In the genomic region with DNA sequence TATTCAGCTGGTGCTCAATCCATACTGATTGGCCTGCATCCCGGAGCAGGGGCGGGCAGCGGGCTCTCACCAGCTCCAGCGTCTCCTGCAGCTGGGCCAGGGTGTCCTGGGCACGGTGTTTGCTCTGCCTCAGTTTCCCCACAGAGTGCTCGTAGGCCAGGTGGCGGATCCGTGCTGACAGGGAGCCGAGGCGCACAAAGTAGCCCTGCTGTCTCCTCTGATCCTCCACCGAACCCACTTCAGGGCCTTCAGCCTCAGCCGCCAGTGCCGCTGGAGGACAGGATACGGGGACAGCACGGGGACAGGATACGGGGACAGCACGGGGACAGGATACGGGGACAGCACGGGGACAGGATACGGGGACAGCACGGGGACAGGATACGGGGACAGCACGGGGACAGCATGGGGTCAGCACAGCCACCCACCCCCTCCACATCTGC, we compare ENCODE assay signal across 14 cellular contexts. TPM values are rescaled to one million over a fixed set of nuclear protein-coding genes. Genes with fewer than 3 reads are reported as not detected.
DNase-seq lines count a peak whose midpoint lies in the region; ATAC-seq, FAIRE-seq and TF ChIP-seq lines count a peak whose summit lies in the region.
"Had no signal": no experiment of that assay in that cellular context is flagged by ENCODE, and none has a peak within 500 bp of the region (broad histone marks: within the 10 kb centered on the region; RNA-seq: fewer than 3 reads in every experiment).

No MANE protein-coding gene starts in this region.

- no peak overlapping the region for H3K4me2 ChIP-seq in K562 (ENCODE audit: insufficient read depth, low read length)
- H3K4me2 ChIP-seq: A549; BLaER1 treated with 17β-estradiol and CSF1 and Interleukin-3, amounts not matched to agents 10 nM and 100 nM; GM23338 had no signal

- no peak for TF ChIP-seq RAD21 in K562 (CRISPR knock-in tag; conservative IDR thresholded peaks at IDR 0.05 in 1 of 2, IDR thresholded peaks at IDR 0.05 in 1 of 2)

- H3K27me3 ChIP-seq in K562 (ENCODE audit: control insufficient read depth in 2 of 2, insufficient read depth in 2 of 2, low read length in 2 of 2): no peaks in the 10 kb centered on the region; a peak in 1 of 5 replicates
- no peaks in the 10 kb centered on the region for H3K27me3 ChIP-seq in right lobe of liver
- H3K27me3 ChIP-seq: BE2C; BLaER1 treated with 17β-estradiol and CSF1 and Interleukin-3, amounts not matched to agents 10 nM and 100 nM had no signal

- DNase-seq in GM10266 (ENCODE audit: extremely low spot score) (no peak), K562 (ENCODE audit: extremely low read depth in 1 of 4, low spot score in 3 of 4) (no peak), right lobe of liver (peak in 1 of 3 donors; percentile 33), NCI-H524 (lab: John Stamatoyannopoulos, UW) (no peak), RCC 7860 (ENCODE audit: low spot score) (no peak)
- DNase-seq: DMS 273 treated with DMSO at 0.1 percent for 48 hours, DMS79 had no signal

- H3K9ac ChIP-seq in K562 (ENCODE audit: insufficient read depth in 1 of 2, low read depth in 2 of 2, low read length in 2 of 2): peak overlapping the region in 1 of 2 experiments; percentile 55; a peak in 2 of 4 replicates
- H3K9ac ChIP-seq: BLaER1 treated with 17β-estradiol and CSF1 and Interleukin-3, amounts not matched to agents 10 nM and 100 nM had no signal

- TF ChIP-seq EP300 in K562 (IDR thresholded peaks at IDR 0.05; ENCODE audit: low read length): no peak

- CTCF ChIA-PET in K562 (lab: Yijun Ruan, JAX; ENCODE audit: low intra/inter-chr PET ratio): interaction anchor here (0.7 to 1.4 kb wide), 2 partner anchors 257 to 259 kb away, joined by 5 to 12 read pairs; no protein-coding TSS in a partner anchor

- ATAC-seq in K562: no peak
- peak in 3 of 4 donors; percentile 3 to 43 (median 19) for ATAC-seq in right lobe of liver

- no peak overlapping the region for H3K27ac ChIP-seq in K562 (ENCODE audit: extremely low read depth, low read depth, low read length)
- H3K27ac ChIP-seq in right lobe of liver: no peak overlapping the region
- H3K27ac ChIP-seq: A549; BLaER1 treated with 17β-estradiol and CSF1 and Interleukin-3, amounts not matched to agents 10 nM and 100 nM had no signal

- 39% methylated on average over 23 of the region's 23 CpGs for WGBS in K562 (ENCODE audit: insufficient coverage, low coverage, missing lambda C conversion rate)
- 68% methylated on average over 12 of the region's 23 CpGs for WGBS in right lobe of liver (ENCODE audit: insufficient coverage, low coverage, low lambda C conversion rate, missing lambda C conversion rate)

- in situ Hi-C loops in K562 (cut with MboI): no loop called here

- H2AFZ ChIP-seq in K562 (ENCODE audit: low read depth, low read length): no peak overlapping the region
- H2AFZ ChIP-seq: GM23338 had no signal

- BruUV-seq in K562 (replicated peaks; lab: Mats Ljungman, UMichigan): no TSS peak

- no peaks in the 10 kb centered on the region for H3K79me2 ChIP-seq in K562 (ENCODE audit: control insufficient read depth, insufficient read depth, low read length)

- 0 out of 2 replicates have a peak, but pooled peaks cover 3% of the 10 kb centered on the region for H4K20me1 ChIP-seq in K562 (replicated peaks; ENCODE audit: control insufficient read depth, insufficient read depth, low read length)
- H4K20me1 ChIP-seq: BLaER1 treated with 17β-estradiol and CSF1 and Interleukin-3, amounts not matched to agents 10 nM and 100 nM had no signal

- intact Hi-C loops in K562 (cut with micrococcal nuclease) (loop anchor here (1.0 kb wide), 1 partner anchor 258 kb away; no protein-coding TSS in a partner anchor), right lobe of liver (cut with DNase I) (no loop called here)

- H3K36me3 ChIP-seq in K562 (ENCODE audit: control insufficient read depth, insufficient read depth, low read length) (no peaks in the 10 kb centered on the region), right lobe of liver (peaks cover 0 to 10% (median 1%) of the 10 kb centered on the region in 4 donors)
- H3K36me3 ChIP-seq: BE2C; BLaER1 treated with 17β-estradiol and CSF1 and Interleukin-3, amounts not matched to agents 10 nM and 100 nM had no signal

- FAIRE-seq in K562 (lab: Jason Lieb, UNC) (no peak), RCC 7860 (lab: Jason Lieb, UNC) (no peak)
- FAIRE-seq: A549, D721Med had no signal

- H3K9me3 ChIP-seq in K562 (replicated peaks; ENCODE audit: control insufficient read depth, insufficient read depth, low read depth, low read length): no peaks in the 10 kb centered on the region
- no peaks in the 10 kb centered on the region for H3K9me3 ChIP-seq in right lobe of liver
- H3K9me3 ChIP-seq: A549; BE2C; BLaER1 treated with 17β-estradiol and CSF1 and Interleukin-3, amounts not matched to agents 10 nM and 100 nM had no signal

- no peak for TF ChIP-seq POLR2A in K562 (conservative IDR thresholded peaks at IDR 0.05)
- no peak for TF ChIP-seq POLR2A in right lobe of liver (IDR thresholded peaks at IDR 0.05)

- POLR2A ChIA-PET in K562 (lab: Yijun Ruan, JAX): interaction anchor here (0.5 to 1.0 kb wide), 6 partner anchors 9 to 275 kb away, joined by 3 to 5 read pairs (median 3); partner anchors contain the start of gene FEM1A

- TF ChIP-seq CTCF in GM10266 (IDR thresholded peaks at IDR 0.05; ENCODE audit: control insufficient read depth, insufficient read depth, low read depth, missing control alignments) (peak; percentile 17), K562 (IDR thresholded peaks at IDR 0.05 in 2 of 3, conservative IDR thresholded peaks at IDR 0.05 in 1 of 3; ENCODE audit: insufficient read depth in 2 of 3, low read depth in 1 of 3, low read length in 3 of 3) (no peak), right lobe of liver (IDR thresholded peaks at IDR 0.05) (no peak)

- H3K9me1 ChIP-seq in K562 (ENCODE audit: control insufficient read depth, insufficient read depth, low read length): no peaks in the 10 kb centered on the region

- peaks cover 0 to 40% of the 10 kb centered on the region in 2 experiments; a peak in 4 of 5 replicates for H3K4me1 ChIP-seq in K562 (replicated peaks in 1 of 2; ENCODE audit: control insufficient read depth in 2 of 2, insufficient read depth in 2 of 2, low read length in 2 of 2)
- peaks cover 0 to 34% (median 17%) of the 10 kb centered on the region in 4 donors for H3K4me1 ChIP-seq in right lobe of liver
- H3K4me1 ChIP-seq: BE2C had no signal

- H3K4me3 ChIP-seq in K562: no peak overlapping the region
- no peak overlapping the region for H3K4me3 ChIP-seq in right lobe of liver
- H3K4me3 ChIP-seq: A549; BLaER1 treated with 17β-estradiol and CSF1 and Interleukin-3, amounts not matched to agents 10 nM and 100 nM; GM23338 had no signal

RNA-seq across cellular contexts. Expression of gene PLIN4, which starts 7.3 kb away (rescaled TPM):
- 1.0 and 3.0 TPM in 2 replicates for total RNA-seq in K562 (2011; cell fraction: chromatin; rRNA removed; ENCODE audit: low replicate concordance)
- total RNA-seq in K562 (2011; cell fraction: nucleolus; rRNA removed): 0.92 and 1.2 TPM in 2 replicates
- 0.53 and 0.81 TPM in 2 replicates for total RNA-seq in K562 (2011; cell fraction: nucleoplasm; rRNA removed)
- total RNA-seq in K562 (2014; rRNA removed) (0.08 and 0.14 TPM in 2 replicates), K562 (2014; rRNA removed; fragmentation: Illumina TruSeq; extraction: Trizol) (0.04 TPM in 1 of 2 replicates, not detected in the other), K562 (2015; rRNA removed; fragmentation: Illumina TruSeq; extraction: Trizol) (0.04 TPM in 1 of 2 replicates, not detected in the other), K562 (2021) (0.09 TPM in 2 replicates), right lobe of liver (10 to 100 TPM; 28.4 to 51.2 (median 39.3) TPM)
- polyA plus RNA-seq in K562 (2011; rRNA removed) (0.06 and 0.12 TPM in 2 replicates), K562 (2014; fragmentation: Illumina TruSeq; extraction: Trizol) (0.04 and 0.08 TPM in 2 replicates), K562 (2014; fragmentation: Nextera tagmentation; extraction: Ambion mirVana) (not detected), K562 (2014; rRNA removed) (0.07 and 0.16 TPM in 2 replicates)
- 0.06 and 0.15 TPM in 2 replicates for polyA plus RNA-seq in K562 (2011; cell fraction: cytosol; rRNA removed)
- 0.41 and 0.92 TPM in 2 replicates for polyA plus RNA-seq in K562 (2011; cell fraction: nucleus; rRNA removed)
- 0.10 and 0.17 TPM in 2 replicates for polyA plus RNA-seq in K562 (2012)
- 0.07 TPM in 1 of 2 replicates, not detected in the other for polyA minus RNA-seq in K562 (2011; rRNA and poly(A)+ RNA removed)
- not detected in 2 replicates for polyA minus RNA-seq in K562 (2011; cell fraction: cytosol; rRNA and poly(A)+ RNA removed)
- polyA minus RNA-seq in K562 (2011; cell fraction: nucleus; rRNA and poly(A)+ RNA removed): 0.11 and 0.13 TPM in 2 replicates
- total RNA-seq: CD4-positive, alpha-beta T cell had no signal

RNA-seq across cellular contexts. Expression of gene PLIN5, which starts 9.4 kb away (rescaled TPM):
- 8.0 and 24.6 TPM in 2 replicates for total RNA-seq in K562 (2011; cell fraction: chromatin; rRNA removed; ENCODE audit: low replicate concordance)
- total RNA-seq in K562 (2011; cell fraction: nucleolus; rRNA removed): 11.3 and 12.8 TPM in 2 replicates
- total RNA-seq in K562 (2011; cell fraction: nucleoplasm; rRNA removed): 10.8 and 12.9 TPM in 2 replicates
- 0.50 and 0.86 TPM in 2 replicates for total RNA-seq in K562 (2014; rRNA removed)
- 0.15 and 0.26 TPM in 2 replicates for total RNA-seq in K562 (2014; rRNA removed; fragmentation: Illumina TruSeq; extraction: Trizol)
- total RNA-seq in K562 (2015; rRNA removed; fragmentation: Illumina TruSeq; extraction: Trizol): 0.07 TPM in 1 of 2 replicates, not detected in the other
- total RNA-seq in K562 (2021): 1.3 TPM in 2 replicates
- 1.3 and 1.6 TPM in 2 replicates for polyA plus RNA-seq in K562 (2011; rRNA removed)
- polyA plus RNA-seq in K562 (2011; cell fraction: cytosol; rRNA removed): 1.0 and 1.3 TPM in 2 replicates
- 3.6 and 9.2 TPM in 2 replicates for polyA plus RNA-seq in K562 (2011; cell fraction: nucleus; rRNA removed)
- polyA plus RNA-seq in K562 (2012): 0.50 and 0.51 TPM in 2 replicates
- 0.54 and 0.62 TPM in 2 replicates for polyA plus RNA-seq in K562 (2014; fragmentation: Illumina TruSeq; extraction: Trizol)
- under 1 TPM; 0.04 TPM for polyA plus RNA-seq in K562 (2014; fragmentation: Nextera tagmentation; extraction: Ambion mirVana)
- polyA plus RNA-seq in K562 (2014; rRNA removed): 0.85 and 0.94 TPM in 2 replicates
- polyA minus RNA-seq in K562 (2011; rRNA and poly(A)+ RNA removed): 0.81 and 1.5 TPM in 2 replicates
- polyA minus RNA-seq in K562 (2011; cell fraction: cytosol; rRNA and poly(A)+ RNA removed): 0.95 TPM in 1 of 2 replicates, not detected in the other
- 2.0 and 2.8 TPM in 2 replicates for polyA minus RNA-seq in K562 (2011; cell fraction: nucleus; rRNA and poly(A)+ RNA removed)
- total RNA-seq in right lobe of liver: 100 to 1,000 TPM in 4 of 6 experiments, 10 to 100 TPM in 2; 35.0 to 149 (median 117) TPM
- total RNA-seq: CD8-positive, alpha-beta memory T cell had no signal

RNA-seq across cellular contexts. Expression of gene LRG1, which starts 14.3 kb away (rescaled TPM):
- 5.0 and 14.6 TPM in 2 replicates for total RNA-seq in K562 (2011; cell fraction: chromatin; rRNA removed; ENCODE audit: low replicate concordance)
- 18.2 and 23.3 TPM in 2 replicates for total RNA-seq in K562 (2011; cell fraction: nucleolus; rRNA removed)
- total RNA-seq in K562 (2011; cell fraction: nucleoplasm; rRNA removed): 12.4 and 14.4 TPM in 2 replicates
- total RNA-seq in K562 (2014; rRNA removed): 8.4 and 10.6 TPM in 2 replicates
- 3.8 and 4.6 TPM in 2 replicates for total RNA-seq in K562 (2014; rRNA removed; fragmentation: Illumina TruSeq; extraction: Trizol)
- total RNA-seq in K562 (2015; rRNA removed; fragmentation: Illumina TruSeq; extraction: Trizol): 9.4 and 9.5 TPM in 2 replicates
- 11.5 and 11.7 TPM in 2 replicates for total RNA-seq in K562 (2021)
- 10.9 and 11.9 TPM in 2 replicates for polyA plus RNA-seq in K562 (2011; rRNA removed)
- polyA plus RNA-seq in K562 (2011; cell fraction: cytosol; rRNA removed): 15.4 and 23.9 TPM in 2 replicates
- 2.7 and 3.4 TPM in 2 replicates for polyA plus RNA-seq in K562 (2011; cell fraction: nucleus; rRNA removed)
- polyA plus RNA-seq in K562 (2012): 9.0 and 20.7 TPM in 2 replicates
- polyA plus RNA-seq in K562 (2014; fragmentation: Illumina TruSeq; extraction: Trizol): 8.7 and 12.6 TPM in 2 replicates
- 1 to 10 TPM; 1.5 to 5.1 TPM for polyA plus RNA-seq in K562 (2014; fragmentation: Nextera tagmentation; extraction: Ambion mirVana)
- 11.9 and 12.3 TPM in 2 replicates for polyA plus RNA-seq in K562 (2014; rRNA removed)
- polyA minus RNA-seq in K562 (2011; rRNA and poly(A)+ RNA removed): 3.2 and 3.6 TPM in 2 replicates
- 6.2 and 7.6 TPM in 2 replicates for polyA minus RNA-seq in K562 (2011; cell fraction: cytosol; rRNA and poly(A)+ RNA removed)
- polyA minus RNA-seq in K562 (2011; cell fraction: nucleus; rRNA and poly(A)+ RNA removed): 1.2 and 2.6 TPM in 2 replicates
- 1,000 to 10,000 TPM in 2 of 6 experiments, 100 to 1,000 TPM in 4; 331 to 1,334 (median 524) TPM for total RNA-seq in right lobe of liver
- total RNA-seq: CD4-positive, alpha-beta T cell; CD8-positive, alpha-beta memory T cell had no signal

RNA-seq across cellular contexts. Expression of gene SEMA6B, which starts 33.9 kb away (rescaled TPM):
- total RNA-seq in K562 (2011; cell fraction: chromatin; rRNA removed; ENCODE audit: low replicate concordance): 3.4 and 12.9 TPM in 2 replicates
- 12.9 and 13.2 TPM in 2 replicates for total RNA-seq in K562 (2011; cell fraction: nucleolus; rRNA removed)
- total RNA-seq in K562 (2011; cell fraction: nucleoplasm; rRNA removed): 9.3 and 10.5 TPM in 2 replicates
- total RNA-seq in K562 (2014; rRNA removed): 2.5 and 2.7 TPM in 2 replicates
- 0.57 and 0.65 TPM in 2 replicates for total RNA-seq in K562 (2014; rRNA removed; fragmentation: Illumina TruSeq; extraction: Trizol)
- total RNA-seq in K562 (2015; rRNA removed; fragmentation: Illumina TruSeq; extraction: Trizol): 0.83 and 1.1 TPM in 2 replicates
- 3.7 and 4.6 TPM in 2 replicates for total RNA-seq in K562 (2021)
- 2.6 and 4.9 TPM in 2 replicates for polyA plus RNA-seq in K562 (2011; rRNA removed)
- polyA plus RNA-seq in K562 (2011; cell fraction: cytosol; rRNA removed): 6.8 and 8.8 TPM in 2 replicates
- 7.2 and 8.1 TPM in 2 replicates for polyA plus RNA-seq in K562 (2011; cell fraction: nucleus; rRNA removed)
- polyA plus RNA-seq in K562 (2012): 1.3 and 1.6 TPM in 2 replicates
- polyA plus RNA-seq in K562 (2014; fragmentation: Illumina TruSeq; extraction: Trizol): 1.4 and 2.7 TPM in 2 replicates
- polyA plus RNA-seq in K562 (2014; fragmentation: Nextera tagmentation; extraction: Ambion mirVana): not detected
- 1.7 and 3.8 TPM in 2 replicates for polyA plus RNA-seq in K562 (2014; rRNA removed)
- polyA minus RNA-seq in K562 (2011; rRNA and poly(A)+ RNA removed): 5.1 and 7.6 TPM in 2 replicates
- 9.4 and 13.2 TPM in 2 replicates for polyA minus RNA-seq in K562 (2011; cell fraction: cytosol; rRNA and poly(A)+ RNA removed)
- 4.4 and 7.0 TPM in 2 replicates for polyA minus RNA-seq in K562 (2011; cell fraction: nucleus; rRNA and poly(A)+ RNA removed)
- total RNA-seq in right lobe of liver: 1 to 10 TPM; 1.0 to 6.5 (median 2.3) TPM
- polyA plus RNA-seq: CD8-positive, alpha-beta memory T cell had no signal

RNA-seq across cellular contexts. Expression of gene HDGFL2, which starts 53.5 kb away (rescaled TPM):
- 18.0 and 40.2 TPM in 2 replicates for total RNA-seq in K562 (2011; cell fraction: chromatin; rRNA removed; ENCODE audit: low replicate concordance)
- 25.8 and 27.2 TPM in 2 replicates for total RNA-seq in K562 (2011; cell fraction: nucleolus; rRNA removed)
- 18.5 and 20.0 TPM in 2 replicates for total RNA-seq in K562 (2011; cell fraction: nucleoplasm; rRNA removed)
- total RNA-seq in K562 (2014; rRNA removed) (48.7 and 61.7 TPM in 2 replicates), K562 (2014; rRNA removed; fragmentation: Illumina TruSeq; extraction: Trizol) (10.7 and 12.3 TPM in 2 replicates), K562 (2015; rRNA removed; fragmentation: Illumina TruSeq; extraction: Trizol) (27.9 and 29.4 TPM in 2 replicates), K562 (2021) (39.7 and 45.9 TPM in 2 replicates), right lobe of liver (10 to 100 TPM in 5 of 6 experiments, 1 to 10 TPM in 1; 8.4 to 16.3 (median 14.0) TPM)
- polyA plus RNA-seq in K562 (2011; rRNA removed) (14.3 and 21.1 TPM in 2 replicates), K562 (2014; fragmentation: Illumina TruSeq; extraction: Trizol) (16.0 and 27.4 TPM in 2 replicates), K562 (2014; fragmentation: Nextera tagmentation; extraction: Ambion mirVana) (under 1 TPM; 0.13 to 0.21 TPM), K562 (2014; rRNA removed) (39.7 and 50.8 TPM in 2 replicates)
- polyA plus RNA-seq in K562 (2011; cell fraction: cytosol; rRNA removed): 10.7 and 15.1 TPM in 2 replicates
- 32.8 and 44.3 TPM in 2 replicates for polyA plus RNA-seq in K562 (2011; cell fraction: nucleus; rRNA removed)
- polyA plus RNA-seq in K562 (2012): 29.5 and 31.2 TPM in 2 replicates
- polyA minus RNA-seq in K562 (2011; rRNA and poly(A)+ RNA removed): 9.0 and 10.3 TPM in 2 replicates
- 14.8 and 23.0 TPM in 2 replicates for polyA minus RNA-seq in K562 (2011; cell fraction: cytosol; rRNA and poly(A)+ RNA removed)
- polyA minus RNA-seq in K562 (2011; cell fraction: nucleus; rRNA and poly(A)+ RNA removed): 6.3 and 9.2 TPM in 2 replicates

Comparison
In these comparisons a context has a peak if more than half of its experiments do, and no peak if none do; other contexts are left out.
1. RNA of gene PLIN4, which starts 7.3 kb away (total RNA-seq): 28.4 to 51.2 TPM in right lobe of liver; 0.04 to 3.0 TPM in K562; every median in the first group is over 4 times any median in the second.
2. RNA of gene LRG1, which starts 14.3 kb away (total RNA-seq): 331 to 1,334 TPM in right lobe of liver; 3.8 to 23.3 TPM in K562; every median in the first group is over 10 times any median in the second.